21 cellular contexts compared by ENCODE assay signal in the genomic region with DNA sequence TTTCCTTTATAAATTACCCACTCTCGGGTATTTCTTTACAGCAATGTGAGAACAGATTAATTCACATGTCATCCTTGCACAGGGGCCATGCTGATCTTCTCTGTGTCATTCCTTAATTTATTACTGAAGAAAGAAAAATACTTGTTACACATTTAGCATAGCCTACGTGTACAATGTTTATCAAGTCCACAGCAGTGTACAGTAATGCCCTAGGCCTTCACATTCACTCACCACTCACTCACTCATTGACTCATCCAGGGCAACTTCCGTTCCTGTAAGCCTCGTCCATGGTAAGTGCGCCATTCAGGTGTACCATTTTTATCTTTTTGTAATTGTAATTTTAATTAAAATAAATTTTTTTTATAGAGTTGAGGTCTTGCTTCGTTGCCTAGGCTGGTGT.
DNase-seq lines count a peak whose midpoint lies in the region; ATAC-seq, FAIRE-seq and TF ChIP-seq lines count a peak whose summit lies in the region.
"Had no signal": no experiment of that assay in that cellular context is flagged by ENCODE, and none has a peak within 500 bp of the region (broad histone marks: within the 10 kb centered on the region; RNA-seq: fewer than 3 reads in every experiment).

No MANE protein-coding gene starts in this region.

- DNase-seq in HCT116 (ENCODE audit: low read depth, low spot score) = no peak
- peak; percentile 91 for DNase-seq in RKO (ENCODE audit: low spot score)
- no peak for DNase-seq in H1 (ENCODE audit: low read depth in 1 of 2, low spot score in 2 of 2)
- DNase-seq in trophoblast cell = peak; percentile 46 to 67
- DNase-seq in activated naive CD4-positive, alpha-beta T cell treated with anti-CD3 and anti-CD28 coated beads, Interleukin-2, amount 50 U/mL, for 72 hours (ENCODE audit: low spot score in 2 of 2) = no peak
- no peak for DNase-seq in NCI-H1417 (lab: John Stamatoyannopoulos, UW)
- DNase-seq in stimulated activated CD4-positive, alpha-beta T cell treated with anti-CD3 and anti-CD28 coated beads, Interleukin-2, amount 100 ng/mL, for 48 hours = no peak
- DNase-seq in NOMO-1 treated with dmso at 0.1 percent for 144 hours (lab: John Stamatoyannopoulos, UW; ENCODE audit: unreplicated experiment) = no peak
- DNase-seq: activated CD4-positive, alpha-beta T cell treated with anti-CD3 and anti-CD28 coated beads, Interleukin-2, amount 50 U/mL, for 48 hours; activated T-cell treated with anti-CD3 and anti-CD28 coated beads, Interleukin-2, amount 50 U/mL, for 4 hours; CD4-positive, CD25-positive, alpha-beta regulatory T cell; H7; heart left ventricle; KBM-7; NCI-H1417 treated with DMSO at 0.1 percent for 48 hours; sigmoid colon; thyroid gland had no signal

- FAIRE-seq in H1 (lab: Jason Lieb, UNC) = no peak
- FAIRE-seq: islet of Langerhans had no signal

- H2BK12ac ChIP-seq in H1 (ENCODE audit: low read depth, low read length) (peak overlapping the region; percentile 77), trophoblast cell (ENCODE audit: low read length) (no peak overlapping the region)

- POLR2A ChIA-PET in HCT116 (lab: Charles Lee) = no interaction called here
- POLR2A ChIA-PET in H1 (lab: Charles Lee; ENCODE audit: partially characterized antibody) = no interaction called here

- ATAC-seq in HCT116 = peak; percentile 68
- ATAC-seq in activated naive CD4-positive, alpha-beta T cell treated with anti-CD3 and anti-CD28 coated beads, Interleukin-2, amount 50 U/mL, for 72 hours = no peak
- ATAC-seq: activated T-cell treated with anti-CD3 and anti-CD28 coated beads, Interleukin-2, amount 50 U/mL, for 4 hours; heart left ventricle had no signal

- H3K23me2 ChIP-seq in H1 (ENCODE audit: low read depth, low read length) = no peaks in the 10 kb centered on the region; the same call in 1 of the 2 replicates

- no peak overlapping the region for H2BK15ac ChIP-seq in H1 (ENCODE audit: low read length)

- no peak overlapping the region for H3K4ac ChIP-seq in H1 (replicated peaks; ENCODE audit: insufficient read length, low read depth, low read length)
- H3K4ac ChIP-seq in trophoblast cell (ENCODE audit: low read depth, low read length) = no peak overlapping the region

- peaks cover 0 to 4% of the 10 kb centered on the region in 2 donors for H3K9me3 Mint-ChIP-seq in activated naive CD4-positive, alpha-beta T cell treated with anti-CD3 and anti-CD28 coated beads, Interleukin-2, amount 50 U/mL, for 72 hours
- H3K9me3 Mint-ChIP-seq: activated T-cell treated with anti-CD3 and anti-CD28 coated beads, Interleukin-2, amount 50 U/mL, for 4 hours had no signal

- H3K9ac ChIP-seq in HCT116 (ENCODE audit: low read length) (no peak overlapping the region), H1 (replicated peaks in 1 of 4; ENCODE audit: extremely low read depth in 1 of 4, low read depth in 3 of 4, low read length in 3 of 4) (no peak overlapping the region), trophoblast cell (ENCODE audit: low read length) (no peak overlapping the region)

- H3K27me3 ChIP-seq in HCT116 (ENCODE audit: insufficient read depth, low read length) = no peaks in the 10 kb centered on the region
- no peaks in the 10 kb centered on the region for H3K27me3 ChIP-seq in H1 (replicated peaks in 1 of 4; ENCODE audit: control insufficient read depth in 3 of 4, extremely low read depth in 1 of 4, insufficient read depth in 3 of 4, low read length in 3 of 4)
- H3K27me3 ChIP-seq in trophoblast cell (ENCODE audit: insufficient read depth, low read length) = no peaks in the 10 kb centered on the region
- H3K27me3 ChIP-seq: heart left ventricle, neutrophil, sigmoid colon, thyroid gland had no signal

- no peaks in the 10 kb centered on the region for H3K9me2 ChIP-seq in HCT116 (ENCODE audit: insufficient read depth)

- H3K18ac ChIP-seq in H1 (ENCODE audit: extremely low read depth, low read length) (no peak overlapping the region), trophoblast cell (ENCODE audit: low read length) (no peak overlapping the region)

- TF ChIP-seq CTCF in HCT116 (IDR thresholded peaks at IDR 0.05 in 2 of 3, conservative IDR thresholded peaks at IDR 0.05 in 1 of 3; ENCODE audit: borderline replicate concordance in 1 of 3, insufficient read depth in 1 of 3, low read depth in 2 of 3, low read length in 2 of 3) (no peak), H1 (IDR thresholded peaks at IDR 0.05; ENCODE audit: control extremely low read depth in 1 of 3, insufficient read depth in 1 of 3, low read depth in 1 of 3, low read length in 3 of 3) (no peak)

- no peak overlapping the region for H3K4me3 ChIP-seq in HCT116 (replicated peaks in 1 of 2; ENCODE audit: low read depth in 1 of 2, low read length in 2 of 2)
- H3K4me3 ChIP-seq in H1 (ENCODE audit: extremely low read depth in 1 of 4, insufficient read depth in 2 of 4, low read depth in 3 of 4, low read length in 4 of 4) = no peak overlapping the region
- no peak overlapping the region for H3K4me3 ChIP-seq in trophoblast cell (ENCODE audit: low read depth, low read length)
- H3K4me3 ChIP-seq: heart left ventricle, sigmoid colon, thyroid gland had no signal

- H3K23ac ChIP-seq in H1 (ENCODE audit: insufficient read length) (no peak overlapping the region), trophoblast cell (ENCODE audit: low read length) (no peak overlapping the region)

- peak overlapping the region; percentile 22; the same call in 1 of the 2 replicates for H3K4me2 ChIP-seq in HCT116 (ENCODE audit: low read length)
- H3K4me2 ChIP-seq in H1 (ENCODE audit: insufficient read depth in 1 of 2, low read depth in 2 of 2, low read length in 2 of 2) = no peak overlapping the region
- no peak overlapping the region for H3K4me2 ChIP-seq in trophoblast cell (ENCODE audit: low read length)

- H3K27ac Mint-ChIP-seq in activated naive CD4-positive, alpha-beta T cell treated with anti-CD3 and anti-CD28 coated beads, Interleukin-2, amount 50 U/mL, for 72 hours = no peak overlapping the region
- H3K27ac Mint-ChIP-seq: activated naive CD8-positive, alpha-beta T cell had no signal

- H3K79me2 ChIP-seq in HCT116 (ENCODE audit: insufficient read depth, low read length) (no peaks in the 10 kb centered on the region), H1 (ENCODE audit: control insufficient read depth in 1 of 2, insufficient read depth in 2 of 2, low read length in 2 of 2) (no peaks in the 10 kb centered on the region), trophoblast cell (ENCODE audit: control insufficient read depth, insufficient read depth, low read length, poor library complexity) (no peaks in the 10 kb centered on the region)

- H3K36me3 ChIP-seq in HCT116 (ENCODE audit: control insufficient read depth in 1 of 2, insufficient read depth in 2 of 2, low read length in 2 of 2) = no peaks in the 10 kb centered on the region
- no peaks in the 10 kb centered on the region for H3K36me3 ChIP-seq in H1 (ENCODE audit: control insufficient read depth in 2 of 4, insufficient read depth in 4 of 4, low read length in 3 of 4)
- H3K36me3 ChIP-seq in trophoblast cell (ENCODE audit: control insufficient read depth in 1 of 2, insufficient read depth in 2 of 2, low read length in 2 of 2) = no peaks in the 10 kb centered on the region
- H3K36me3 ChIP-seq: heart left ventricle, neutrophil, sigmoid colon, thyroid gland had no signal

- 85% methylated on average over 6 of the region's 6 CpGs; no CpG with 5 or more reads in 1 of the 2 experiments for WGBS in H1 (ENCODE audit: extremely low coverage in 1 of 2, insufficient coverage in 1 of 2, insufficient read length in 1 of 2, insufficient replicate concordance in 2 of 2, low coverage in 1 of 2, low lambda C conversion rate in 2 of 2, missing lambda C conversion rate in 1 of 2), 2 experiments
- no CpG with 5 or more reads among the region's 6 CpGs for WGBS in trophoblast cell (ENCODE audit: extremely low coverage, insufficient coverage, insufficient read length)

- TF ChIP-seq EP300 in H1 (IDR thresholded peaks at IDR 0.05; ENCODE audit: borderline replicate concordance in 1 of 2, low read depth in 2 of 2, low read length in 2 of 2) = no peak

- TF ChIP-seq RAD21 in HCT116 (IDR thresholded peaks at IDR 0.05; ENCODE audit: low read depth) (no peak), H1 (IDR thresholded peaks at IDR 0.05 in 1 of 2, conservative IDR thresholded peaks at IDR 0.05 in 1 of 2; ENCODE audit: low read depth in 2 of 2, low read length in 2 of 2) (no peak)

- no peaks in the 10 kb centered on the region for H4K20me1 ChIP-seq in HCT116 (ENCODE audit: insufficient read depth)
- no peaks in the 10 kb centered on the region for H4K20me1 ChIP-seq in H1 (replicated peaks in 1 of 2; ENCODE audit: control insufficient read depth in 1 of 2, insufficient read depth in 2 of 2, low read length in 2 of 2)

- TF ChIP-seq POLR2A in HCT116 (IDR thresholded peaks at IDR 0.05; ENCODE audit: borderline replicate concordance, extremely low read depth, insufficient read depth, insufficient read length) = no peak
- no peak for TF ChIP-seq POLR2A in H1 (IDR thresholded peaks at IDR 0.05; ENCODE audit: control extremely low read depth in 1 of 2, low read depth in 2 of 2, low read length in 2 of 2)

- H3K27ac ChIP-seq in HCT116 (ENCODE audit: low read depth, low read length) (no peak overlapping the region), H1 (ENCODE audit: low read depth, low read length) (no peak overlapping the region), trophoblast cell (ENCODE audit: low read depth, low read length) (no peak overlapping the region)
- H3K27ac ChIP-seq: heart left ventricle, neutrophil, sigmoid colon, thyroid gland had no signal

- H2BK120ac ChIP-seq in H1 (replicated peaks; ENCODE audit: low read depth, low read length) = no peak overlapping the region
- no peak overlapping the region for H2BK120ac ChIP-seq in trophoblast cell (ENCODE audit: insufficient read depth, low read length, poor library complexity)

- RAD21 ChIA-PET in HCT116 (lab: Charles Lee; ENCODE audit: low non-redundant PET in 1 of 2, low total read pairs in 2 of 2, uncharacterized antibody in 2 of 2, unreplicated experiment in 2 of 2) = no interaction called here

- no peak overlapping the region for H3K56ac ChIP-seq in H1 (replicated peaks; ENCODE audit: insufficient read length, low read depth, low read length)

- no peaks in the 10 kb centered on the region for H3K9me3 ChIP-seq in HCT116 (ENCODE audit: control insufficient read depth in 1 of 2, insufficient read depth in 1 of 2, low read depth in 1 of 2, low read length in 2 of 2)
- no peaks in the 10 kb centered on the region; a peak in 1 of 4 replicates for H3K9me3 ChIP-seq in H1 (ENCODE audit: insufficient read depth in 2 of 2, low read depth in 1 of 2, low read length in 1 of 2)
- H3K9me3 ChIP-seq in trophoblast cell (ENCODE audit: insufficient read depth, low read depth, low read length) = no peaks in the 10 kb centered on the region
- H3K9me3 ChIP-seq: heart left ventricle, neutrophil, sigmoid colon, thyroid gland had no signal

- no peak overlapping the region for H4K5ac ChIP-seq in H1 (ENCODE audit: insufficient read length, low read depth, low read length)

- H2AFZ ChIP-seq in HCT116 (ENCODE audit: low read depth, low read length, poor library complexity, severe bottlenecking) (peak overlapping the region; percentile 68), H1 (ENCODE audit: low read length) (no peak overlapping the region), trophoblast cell (ENCODE audit: insufficient read depth, low read length, poor library complexity) (no peak overlapping the region)

- intact Hi-C loops in HCT116 (cut with micrococcal nuclease) = no loop called here

- H4K12ac ChIP-seq in trophoblast cell (ENCODE audit: low read depth, low read length) = no peak overlapping the region

- H3K14ac ChIP-seq in H1 (ENCODE audit: insufficient read length) = no peak overlapping the region
- H3K14ac ChIP-seq in trophoblast cell (ENCODE audit: low read length) = no peak overlapping the region

- H3K4me1 ChIP-seq in HCT116 (ENCODE audit: control insufficient read depth in 1 of 2, insufficient read depth in 2 of 2, low read length in 2 of 2) (peaks cover 0 to 22% of the 10 kb centered on the region in 2 experiments; a peak in 3 of 4 replicates), H1 (replicated peaks in 1 of 4; ENCODE audit: control insufficient read depth in 3 of 4, insufficient read depth in 4 of 4, low read length in 3 of 4) (peaks cover 7 to 18% (median 12%) of the 10 kb centered on the region in 4 experiments), trophoblast cell (ENCODE audit: control insufficient read depth in 1 of 2, insufficient read depth in 2 of 2, low read length in 2 of 2) (peaks cover 3 to 12% of the 10 kb centered on the region in 2 experiments)
- H3K4me1 ChIP-seq: heart left ventricle, sigmoid colon, thyroid gland had no signal

- CTCF ChIA-PET in HCT116 (lab: Charles Lee) = no interaction called here
- CTCF ChIA-PET in H1 (lab: Charles Lee; ENCODE audit: partially characterized antibody) = interaction anchor here (1.0 kb wide), 1 partner anchor 180 kb away, joined by 6 read pairs; no protein-coding TSS in a partner anchor

- H4K8ac ChIP-seq in H1 (ENCODE audit: extremely low read depth, insufficient read depth, low read length) (no peak overlapping the region), trophoblast cell (ENCODE audit: low read depth, low read length) (no peak overlapping the region)

- no peak overlapping the region for H4K91ac ChIP-seq in H1 (replicated peaks; ENCODE audit: insufficient read length, low read length)
- no peak overlapping the region for H4K91ac ChIP-seq in trophoblast cell (ENCODE audit: low read depth, low read length)

- 0 out of 2 replicates have a peak overlapping the region, but pooled peaks have one; percentile 8 for H2BK5ac ChIP-seq in H1 (ENCODE audit: low read depth, low read length)
- H2BK5ac ChIP-seq in trophoblast cell (ENCODE audit: low read depth, low read length, poor library complexity) = no peak overlapping the region

- H3K79me1 ChIP-seq in H1 (ENCODE audit: low read depth, low read length) (no peaks in the 10 kb centered on the region), trophoblast cell (ENCODE audit: low read length) (peaks cover 3% of the 10 kb centered on the region)

- no peaks in the 10 kb centered on the region for H3K36me3 Mint-ChIP-seq in activated naive CD4-positive, alpha-beta T cell treated with anti-CD3 and anti-CD28 coated beads, Interleukin-2, amount 50 U/mL, for 72 hours
- H3K36me3 Mint-ChIP-seq: activated naive CD8-positive, alpha-beta T cell; CD4-positive, CD25-positive, alpha-beta regulatory T cell; mesothelial cell of epicardium had no signal

- BruUV-seq in HCT116 (replicated peaks; lab: Mats Ljungman, UMichigan) = no TSS peak

- H2BK20ac ChIP-seq in H1 (ENCODE audit: low read length) = no peak overlapping the region

- H2AK5ac ChIP-seq in H1 (ENCODE audit: low read depth, low read length) (no peak overlapping the region), trophoblast cell (ENCODE audit: low read length) (no peak overlapping the region)

Comparison
In these comparisons a context has a peak if more than half of its experiments do, and no peak if none do; other contexts are left out.
1. DNase-seq: peak in RKO (single experiment) and trophoblast cell (2 of 2); none in HCT116 (single experiment), H1 (0 of 2), activated naive CD4-positive, alpha-beta T cell treated with anti-CD3 and anti-CD28 coated beads, Interleukin-2, amount 50 U/mL, for 72 hours (0 of 2), NCI-H1417 (0 of 3), stimulated activated CD4-positive, alpha-beta T cell treated with anti-CD3 and anti-CD28 coated beads, Interleukin-2, amount 100 ng/mL, for 48 hours (0 of 2) and NOMO-1 treated with dmso at 0.1 percent for 144 hours (single experiment).